Comparison of ENCODE assay signal across 2 cellular contexts in the genomic region with DNA sequence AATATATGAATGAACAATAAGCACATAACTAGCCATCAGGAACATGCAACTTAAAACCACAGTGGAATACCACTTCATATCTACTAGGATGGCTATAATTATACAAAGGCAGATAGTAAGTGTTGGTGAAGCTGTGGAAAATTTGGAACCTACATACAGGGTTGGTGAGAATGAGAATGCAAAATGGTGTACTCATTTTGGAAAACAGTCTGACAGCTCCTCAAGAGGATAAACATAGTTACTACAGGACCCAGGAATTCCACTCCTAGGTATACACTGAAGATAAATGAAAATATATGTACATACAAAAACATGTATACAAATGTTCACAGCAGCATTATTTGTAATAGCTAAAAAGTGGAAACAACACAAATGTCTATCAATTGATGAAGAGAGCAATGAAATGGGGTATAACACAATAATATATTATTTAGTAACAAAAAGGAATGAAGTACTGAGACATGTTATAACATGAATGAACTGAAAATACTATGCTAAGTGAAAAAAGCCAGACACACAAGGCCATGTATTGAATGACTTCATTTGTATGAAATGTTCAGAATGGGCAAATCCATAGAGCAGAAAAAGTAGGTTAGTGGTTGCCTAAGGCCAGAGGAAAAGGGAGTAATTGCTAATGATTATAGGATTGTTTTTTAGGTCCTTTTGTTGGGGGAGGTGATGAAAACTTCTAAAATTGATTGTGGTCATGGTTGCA.
TF ChIP-seq lines count a peak whose summit lies in the region.

No MANE protein-coding gene starts in this region.

TF ChIP-seq in HepG2, 621 proteins besides CTCF, POLR2A, EP300 and RAD21:
- TF ChIP-seq, protein P1, sequence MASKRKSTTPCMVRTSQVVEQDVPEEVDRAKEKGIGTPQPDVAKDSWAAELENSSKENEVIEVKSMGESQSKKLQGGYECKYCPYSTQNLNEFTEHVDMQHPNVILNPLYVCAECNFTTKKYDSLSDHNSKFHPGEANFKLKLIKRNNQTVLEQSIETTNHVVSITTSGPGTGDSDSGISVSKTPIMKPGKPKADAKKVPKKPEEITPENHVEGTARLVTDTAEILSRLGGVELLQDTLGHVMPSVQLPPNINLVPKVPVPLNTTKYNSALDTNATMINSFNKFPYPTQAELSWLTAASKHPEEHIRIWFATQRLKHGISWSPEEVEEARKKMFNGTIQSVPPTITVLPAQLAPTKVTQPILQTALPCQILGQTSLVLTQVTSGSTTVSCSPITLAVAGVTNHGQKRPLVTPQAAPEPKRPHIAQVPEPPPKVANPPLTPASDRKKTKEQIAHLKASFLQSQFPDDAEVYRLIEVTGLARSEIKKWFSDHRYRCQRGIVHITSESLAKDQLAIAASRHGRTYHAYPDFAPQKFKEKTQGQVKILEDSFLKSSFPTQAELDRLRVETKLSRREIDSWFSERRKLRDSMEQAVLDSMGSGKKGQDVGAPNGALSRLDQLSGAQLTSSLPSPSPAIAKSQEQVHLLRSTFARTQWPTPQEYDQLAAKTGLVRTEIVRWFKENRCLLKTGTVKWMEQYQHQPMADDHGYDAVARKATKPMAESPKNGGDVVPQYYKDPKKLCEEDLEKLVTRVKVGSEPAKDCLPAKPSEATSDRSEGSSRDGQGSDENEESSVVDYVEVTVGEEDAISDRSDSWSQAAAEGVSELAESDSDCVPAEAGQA (IDR thresholded peaks at IDR 0.05; ENCODE audit: low read depth): no peak
- TF ChIP-seq, protein P1 (CRISPR knock-in tag; IDR thresholded peaks at IDR 0.05; ENCODE audit: borderline replicate concordance): no peak
- TF ChIP-seq, protein P2, sequence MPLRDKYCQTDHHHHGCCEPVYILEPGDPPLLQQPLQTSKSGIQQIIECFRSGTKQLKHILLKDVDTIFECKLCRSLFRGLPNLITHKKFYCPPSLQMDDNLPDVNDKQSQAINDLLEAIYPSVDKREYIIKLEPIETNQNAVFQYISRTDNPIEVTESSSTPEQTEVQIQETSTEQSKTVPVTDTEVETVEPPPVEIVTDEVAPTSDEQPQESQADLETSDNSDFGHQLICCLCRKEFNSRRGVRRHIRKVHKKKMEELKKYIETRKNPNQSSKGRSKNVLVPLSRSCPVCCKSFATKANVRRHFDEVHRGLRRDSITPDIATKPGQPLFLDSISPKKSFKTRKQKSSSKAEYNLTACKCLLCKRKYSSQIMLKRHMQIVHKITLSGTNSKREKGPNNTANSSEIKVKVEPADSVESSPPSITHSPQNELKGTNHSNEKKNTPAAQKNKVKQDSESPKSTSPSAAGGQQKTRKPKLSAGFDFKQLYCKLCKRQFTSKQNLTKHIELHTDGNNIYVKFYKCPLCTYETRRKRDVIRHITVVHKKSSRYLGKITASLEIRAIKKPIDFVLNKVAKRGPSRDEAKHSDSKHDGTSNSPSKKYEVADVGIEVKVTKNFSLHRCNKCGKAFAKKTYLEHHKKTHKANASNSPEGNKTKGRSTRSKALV (CRISPR knock-in tag; IDR thresholded peaks at IDR 0.05): no peak
- peak; percentile 58 for TF ChIP-seq STAG1 (CRISPR knock-in tag; IDR thresholded peaks at IDR 0.05)

TF ChIP-seq in GM12891, 5 proteins besides CTCF, POLR2A, EP300 and RAD21:
- TF ChIP-seq TAF1 (IDR thresholded peaks at IDR 0.05; ENCODE audit: low read depth, low read length): no peak
- TF ChIP-seq POLR2AphosphoS5 (IDR thresholded peaks at IDR 0.05; ENCODE audit: low read depth, low read length): no peak
- TF ChIP-seq SPI1 (IDR thresholded peaks at IDR 0.05; ENCODE audit: low read depth, low read length): no peak
- TF ChIP-seq POU2F2 (IDR thresholded peaks at IDR 0.05; ENCODE audit: low read depth, low read length): no peak
- TF ChIP-seq PAX5 (IDR thresholded peaks at IDR 0.05; ENCODE audit: insufficient read depth, low read length, severe bottlenecking): no peak
